19 cellular contexts compared by ENCODE assay signal in genomic region chr7:7953761-7954160, GRCh38. TPM values are rescaled to one million over a fixed set of nuclear protein-coding genes. Genes with fewer than 3 reads are reported as not detected.
DNase-seq lines count a peak whose midpoint lies in the region; ATAC-seq, FAIRE-seq and TF ChIP-seq lines count a peak whose summit lies in the region.
"Had no signal": no experiment of that assay in that cellular context is flagged by ENCODE, and none has a peak within 500 bp of the region (broad histone marks: within the 10 kb centered on the region; RNA-seq: fewer than 3 reads in every experiment).

No MANE protein-coding gene starts in this region.

- H3F3A ChIP-seq in GM23248 (ENCODE audit: insufficient read depth): 0 out of 2 replicates have a peak, but pooled peaks cover 9% of the 10 kb centered on the region

- H3K36me3 ChIP-seq in GM23248 (ENCODE audit: low read depth): no peaks in the 10 kb centered on the region
- no peaks in the 10 kb centered on the region for H3K36me3 ChIP-seq in pancreas

- no peaks in the 10 kb centered on the region for H3K27me3 ChIP-seq in GM23248 (replicated peaks; ENCODE audit: insufficient read depth)
- no peaks in the 10 kb centered on the region for H3K27me3 ChIP-seq in pancreas

- no peak overlapping the region for H3K27ac Mint-ChIP-seq in natural killer cell treated with Interleukin-12 subunit alpha and Interleukin-12 subunit beta and Interleukin-15 and Interleukin-18, amount 100 ng/mL, for 72 hours
- H3K27ac Mint-ChIP-seq: CD4-positive, alpha-beta memory T cell had no signal

- intact Hi-C loops in pancreas (cut with DNase I): no loop called here

- peak; percentile 42 for DNase-seq in AG04449 (ENCODE audit: low read depth, low spot score)
- DNase-seq in GM23248: no peak
- DNase-seq in pancreas: no peak
- no peak for DNase-seq in NCI-H2196 treated with DMSO at 0.1 percent for 48 hours (lab: John Stamatoyannopoulos, UW; ENCODE audit: unreplicated experiment)
- DNase-seq in urothelium cell line (ENCODE audit: low spot score): no peak
- no peak for DNase-seq in natural killer cell treated with Interleukin-12 subunit alpha and Interleukin-12 subunit beta and Interleukin-15 and Interleukin-18, amount 100 ng/mL, for 72 hours (ENCODE audit: low spot score)
- DNase-seq: C1 segment of cervical spinal cord; Calu3; CD4-positive, alpha-beta memory T cell; COR-L47; DMS153; DND-41; EL; GDM1; H7; HCEC 1CT had no signal

- H3K4me3 ChIP-seq in AG04449 (ENCODE audit: low read depth, low read length) (no peak overlapping the region), GM23248 (no peak overlapping the region), pancreas (no peak overlapping the region)
- H3K4me3 ChIP-seq: GM12878 had no signal

- POLR2A ChIA-PET in AG04449 (lab: Yijun Ruan, JAX): no interaction called here

- H3K9me2 ChIP-seq in GM23248 (ENCODE audit: insufficient read depth): no peaks in the 10 kb centered on the region

- H3K27ac ChIP-seq in GM23248 (no peak overlapping the region), pancreas (no peak overlapping the region)

- peaks cover 3% of the 10 kb centered on the region for H3K9me3 Mint-ChIP-seq in natural killer cell treated with Interleukin-12 subunit alpha and Interleukin-12 subunit beta and Interleukin-15 and Interleukin-18, amount 100 ng/mL, for 72 hours

- H3K4me3 Mint-ChIP-seq in natural killer cell treated with Interleukin-12 subunit alpha and Interleukin-12 subunit beta and Interleukin-15 and Interleukin-18, amount 100 ng/mL, for 72 hours: no peak overlapping the region
- H3K4me3 Mint-ChIP-seq: CD4-positive, alpha-beta memory T cell had no signal

- H3K4me1 Mint-ChIP-seq in natural killer cell treated with Interleukin-12 subunit alpha and Interleukin-12 subunit beta and Interleukin-15 and Interleukin-18, amount 100 ng/mL, for 72 hours (ENCODE audit: low read depth in 2 of 2): no peaks in the 10 kb centered on the region

- no peak overlapping the region for H2AFZ ChIP-seq in GM23248

- no peak overlapping the region for H3K9ac ChIP-seq in GM23248

- no peaks in the 10 kb centered on the region for H3K27me3 Mint-ChIP-seq in natural killer cell treated with Interleukin-12 subunit alpha and Interleukin-12 subunit beta and Interleukin-15 and Interleukin-18, amount 100 ng/mL, for 72 hours
- H3K27me3 Mint-ChIP-seq: CD4-positive, alpha-beta memory T cell had no signal

- CTCF ChIA-PET in AG04449 (lab: Yijun Ruan, JAX): interaction anchor here (0.7 kb wide), 1 partner anchor 359 kb away, joined by 3 read pairs; no protein-coding TSS in a partner anchor

- H3K79me2 ChIP-seq in GM23248 (ENCODE audit: insufficient read depth): no peaks in the 10 kb centered on the region

- peaks cover 6% of the 10 kb centered on the region for H3K36me3 Mint-ChIP-seq in natural killer cell treated with Interleukin-12 subunit alpha and Interleukin-12 subunit beta and Interleukin-15 and Interleukin-18, amount 100 ng/mL, for 72 hours

- in situ Hi-C loops in GM23248 (cut with MboI): no loop called here

- no peaks in the 10 kb centered on the region for H4K20me1 ChIP-seq in GM23248 (ENCODE audit: insufficient read depth)

- no peak for ATAC-seq in pancreas
- no peak for ATAC-seq in natural killer cell treated with Interleukin-12 subunit alpha and Interleukin-12 subunit beta and Interleukin-15 and Interleukin-18, amount 100 ng/mL, for 72 hours
- ATAC-seq: GM12878 had no signal

- H3K4me1 ChIP-seq in GM23248 (ENCODE audit: insufficient read depth): peaks cover 39% of the 10 kb centered on the region
- H3K4me1 ChIP-seq in pancreas: peaks cover 0 to 7% (median 3%) of the 10 kb centered on the region in 3 donors

- peak; percentile 27 for FAIRE-seq in A204.1 (lab: Jason Lieb, UNC)
- peak; percentile 70 for FAIRE-seq in pancreas (lab: Jason Lieb, UNC)
- FAIRE-seq in urothelium cell line (lab: Jason Lieb, UNC): no peak
- FAIRE-seq: GM12878, H1 had no signal

- TF ChIP-seq CTCF in AG04449 (IDR thresholded peaks at IDR 0.05; ENCODE audit: insufficient read depth, low read length, missing control alignments) (no peak), pancreas (IDR thresholded peaks at IDR 0.05) (no peak)

- peak overlapping the region; percentile 2 for H3K4me2 ChIP-seq in GM23248 (ENCODE audit: unreplicated experiment)

- H3K9me3 ChIP-seq in GM23248 (ENCODE audit: low read depth) (no peaks in the 10 kb centered on the region), pancreas (no peaks in the 10 kb centered on the region)

RNA-seq across cellular contexts. Expression of gene GLCCI1, which starts 14.8 kb away (rescaled TPM):
- 1.6 and 3.0 TPM in 2 replicates for total RNA-seq in GM23248 (2014; rRNA removed; shearing (Covaris generic))
- polyA plus RNA-seq in GM23248 (2016; fragmentation: Nextera tagmentation; extraction: Ambion mirVana) (0.98 and 2.5 TPM in 2 replicates), pancreas (1 to 10 TPM; 2.4 to 2.5 TPM)
- total RNA-seq in pancreas: 1 to 10 TPM; 2.0 to 7.4 (median 3.2) TPM
- total RNA-seq in natural killer cell treated with Interleukin-12 subunit alpha and Interleukin-12 subunit beta and Interleukin-15 and Interleukin-18, amount 100 ng/mL, for 72 hours: 10 to 100 TPM; 15.5 to 16.7 TPM
